Comparison of ENCODE assay signal across 8 cellular contexts in the genomic region with DNA sequence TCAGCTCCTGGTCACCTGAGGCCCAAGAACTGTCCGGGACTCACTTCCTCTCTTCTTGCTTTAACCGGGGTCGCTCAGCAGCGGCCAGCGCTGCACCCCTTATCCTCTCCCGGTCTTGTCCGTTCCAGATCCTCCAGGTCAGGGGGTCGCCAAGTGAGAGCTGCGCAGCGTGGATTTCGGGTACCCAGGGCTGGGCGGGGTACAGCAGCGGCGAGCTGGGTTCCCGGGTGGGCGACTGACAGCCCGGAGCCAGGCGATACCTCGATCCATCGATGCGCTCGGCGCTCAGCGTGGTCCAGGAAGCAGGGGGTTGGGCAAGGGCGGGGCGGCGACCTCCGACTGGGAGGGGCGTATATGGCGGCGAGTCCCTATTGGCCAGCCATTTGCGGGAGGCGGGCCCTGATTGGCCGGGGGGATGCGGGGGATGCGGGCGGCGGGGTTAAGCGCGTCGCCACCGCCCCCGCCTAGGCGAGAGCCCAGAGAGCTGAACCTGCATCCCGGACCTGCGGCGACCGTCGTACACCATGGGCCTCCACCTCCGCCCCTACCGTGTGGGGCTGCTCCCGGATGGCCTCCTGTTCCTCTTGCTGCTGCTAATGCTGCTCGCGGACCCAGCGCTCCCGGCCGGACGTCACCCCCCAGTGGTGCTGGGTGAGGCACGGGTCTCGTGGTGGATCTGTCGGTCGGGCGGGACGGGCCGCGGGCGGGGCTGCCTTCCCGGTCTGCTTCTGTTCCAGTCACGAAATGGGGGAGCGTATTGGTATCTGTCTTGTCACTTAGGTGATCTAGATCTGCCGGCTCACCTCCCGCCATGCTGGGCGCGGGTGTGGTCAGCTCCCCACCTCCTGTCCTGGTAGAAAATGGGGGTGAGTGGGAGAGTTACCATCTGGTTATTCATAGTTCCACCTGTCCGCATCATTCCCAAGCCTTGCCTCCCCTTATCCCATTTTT. TPM values are rescaled to one million over a fixed set of nuclear protein-coding genes. Genes with fewer than 3 reads are reported as not detected.
A peak's percentile ranks its signal among the peaks of the same experiment; 100 is the strongest.
DNase-seq lines count a peak whose midpoint lies in the region; ATAC-seq and TF ChIP-seq lines count a peak whose summit lies in the region.

Gene PLA2G15, plus strand, starts transcription at position 471 of the 951 bp plus-strand sequence. Its CDS starts 54 bp downstream, at position 525.

- TF ChIP-seq CTCF in Peyer's patch (IDR thresholded peaks at IDR 0.05) (peak in 1 of 6 experiments; percentile 7), fibroblast of lung (conservative IDR thresholded peaks at IDR 0.05 in 1 of 2, IDR thresholded peaks at IDR 0.05 in 1 of 2; ENCODE audit: low read depth in 1 of 2, low read length in 2 of 2) (no peak)

- no peaks in the 10 kb centered on the region for H3K9me3 Mint-ChIP-seq in activated T-helper 1 cell treated with anti-CD3 and anti-CD28 coated beads, Interleukin-12 subunit alpha, Interleukin-12 subunit beta, Interleukin-2, Interleukin-4 antibody, amounts not matched to agents 30 ng/mL and 10 ng/mL and 1 ng/mL, durations not matched to agents 14 hours and 24 hours and 36 hours
- no peaks in the 10 kb centered on the region for H3K9me3 Mint-ChIP-seq in naive thymus-derived CD8-positive, alpha-beta T cell
- H3K9me3 Mint-ChIP-seq in stimulated activated memory B cell treated with anti-CD40 and anti-IgM and Interleukin-4, amounts not matched to agents 10 μg/mL and 1 μg/mL and 100 μg/mL, for 72 hours = no peaks in the 10 kb centered on the region

- peaks cover 18% of the 10 kb centered on the region for H3K4me1 Mint-ChIP-seq in activated T-helper 1 cell treated with anti-CD3 and anti-CD28 coated beads, Interleukin-12 subunit alpha, Interleukin-12 subunit beta, Interleukin-2, Interleukin-4 antibody, amounts not matched to agents 30 ng/mL and 10 ng/mL and 1 ng/mL, durations not matched to agents 14 hours and 24 hours and 36 hours (ENCODE audit: low read depth)
- peaks cover 14 to 39% (median 30%) of the 10 kb centered on the region in 4 donors for H3K4me1 Mint-ChIP-seq in naive thymus-derived CD8-positive, alpha-beta T cell
- H3K4me1 Mint-ChIP-seq in stimulated activated memory B cell treated with anti-CD40 and anti-IgM and Interleukin-4, amounts not matched to agents 10 μg/mL and 1 μg/mL and 100 μg/mL, for 72 hours = peaks cover 44% of the 10 kb centered on the region

- H2AFZ ChIP-seq in fibroblast of lung (ENCODE audit: low read length) = peak within 1 kb of the TSS; percentile 98

- H3K9me3 ChIP-seq in HUES48 (ENCODE audit: control insufficient read depth, insufficient read depth, low read length) (no peaks in the 10 kb centered on the region), Peyer's patch (no peaks in the 10 kb centered on the region), fibroblast of lung (ENCODE audit: control insufficient read depth, insufficient read depth, low read depth, low read length) (no peaks in the 10 kb centered on the region)

- peak within 1 kb of the TSS; percentile 99 for H3K4me2 ChIP-seq in fibroblast of lung (ENCODE audit: extremely low read depth, insufficient read depth, low read length)

- intact Hi-C loops in activated T-helper 1 cell treated with anti-CD3 and anti-CD28 coated beads, Interleukin-12 subunit alpha, Interleukin-12 subunit beta, Interleukin-2, Interleukin-4 antibody, amounts not matched to agents 30 ng/mL and 10 ng/mL and 1 ng/mL, durations not matched to agents 14 hours and 24 hours and 36 hours (cut with micrococcal nuclease) = loop anchor here (1.0 kb wide), 6 partner anchors 8 to 203 kb away; partner anchors contain the start of genes NFATC3, SLC7A6, SLC7A6OS and SMPD3

- H3K4me3 ChIP-seq in HUES48 (ENCODE audit: low read depth, low read length) = peak within 1 kb of the TSS; percentile 92
- peak within 1 kb of the TSS; percentile 75 to 96 (median 89) for H3K4me3 ChIP-seq in Peyer's patch
- H3K4me3 ChIP-seq in fibroblast of lung (replicated peaks in 1 of 4; ENCODE audit: control extremely low read depth in 1 of 4, insufficient read depth in 1 of 4, low read depth in 3 of 4, low read length in 4 of 4) = peak within 1 kb of the TSS; percentile 78 to 99 (median 88)

- no peaks in the 10 kb centered on the region for H4K20me1 ChIP-seq in fibroblast of lung (ENCODE audit: control insufficient read depth, extremely low read depth, insufficient read depth, low read length)

- H3K79me2 ChIP-seq in fibroblast of lung (ENCODE audit: control insufficient read depth, insufficient read depth, low read length) = peaks cover 8% of the 10 kb centered on the region

- peaks cover 4% of the 10 kb centered on the region for H3K36me3 Mint-ChIP-seq in activated T-helper 1 cell treated with anti-CD3 and anti-CD28 coated beads, Interleukin-12 subunit alpha, Interleukin-12 subunit beta, Interleukin-2, Interleukin-4 antibody, amounts not matched to agents 30 ng/mL and 10 ng/mL and 1 ng/mL, durations not matched to agents 14 hours and 24 hours and 36 hours (ENCODE audit: low read depth)
- peaks cover 0 to 11% (median 0%) of the 10 kb centered on the region in 3 donors for H3K36me3 Mint-ChIP-seq in naive thymus-derived CD8-positive, alpha-beta T cell
- H3K36me3 Mint-ChIP-seq in stimulated activated memory B cell treated with anti-CD40 and anti-IgM and Interleukin-4, amounts not matched to agents 10 μg/mL and 1 μg/mL and 100 μg/mL, for 72 hours = no peaks in the 10 kb centered on the region

- DNase-seq in DMS114 treated with DMSO at 0.1 percent for 48 hours (lab: John Stamatoyannopoulos, UW; ENCODE audit: unreplicated experiment) (peak; percentile 81), Peyer's patch (peak; percentile 95 to 98 (median 97)), fibroblast of lung (ENCODE audit: low read depth in 2 of 2) (peak; percentile 93 to 97)
- peak; percentile 93 for DNase-seq in activated T-helper 1 cell treated with anti-CD3 and anti-CD28 coated beads, Interleukin-12 subunit alpha, Interleukin-12 subunit beta, Interleukin-2, Interleukin-4 antibody, amounts not matched to agents 30 ng/mL and 10 ng/mL and 1 ng/mL, durations not matched to agents 14 hours and 24 hours and 36 hours (ENCODE audit: low spot score)
- peak; percentile 93 to 98 (median 96) for DNase-seq in naive thymus-derived CD8-positive, alpha-beta T cell

- ATAC-seq in GM21423 (IDR thresholded peaks at IDR 0.05; ENCODE audit: unreplicated experiment) = peak; percentile 87
- peak; percentile 97 for ATAC-seq in naive thymus-derived CD8-positive, alpha-beta T cell
- peak; percentile 97 for ATAC-seq in stimulated activated memory B cell treated with anti-CD40 and anti-IgM and Interleukin-4, amounts not matched to agents 10 μg/mL and 1 μg/mL and 100 μg/mL, for 72 hours

- H3K27me3 Mint-ChIP-seq in activated T-helper 1 cell treated with anti-CD3 and anti-CD28 coated beads, Interleukin-12 subunit alpha, Interleukin-12 subunit beta, Interleukin-2, Interleukin-4 antibody, amounts not matched to agents 30 ng/mL and 10 ng/mL and 1 ng/mL, durations not matched to agents 14 hours and 24 hours and 36 hours (ENCODE audit: insufficient read depth) = peaks cover 5% of the 10 kb centered on the region
- H3K27me3 Mint-ChIP-seq in naive thymus-derived CD8-positive, alpha-beta T cell = no peaks in the 10 kb centered on the region
- H3K27me3 Mint-ChIP-seq in stimulated activated memory B cell treated with anti-CD40 and anti-IgM and Interleukin-4, amounts not matched to agents 10 μg/mL and 1 μg/mL and 100 μg/mL, for 72 hours = no peaks in the 10 kb centered on the region

- H3K36me3 ChIP-seq in HUES48 (ENCODE audit: control insufficient read depth, insufficient read depth, low read length) (0 out of 2 replicates have a peak, but pooled peaks cover 4% of the 10 kb centered on the region), Peyer's patch (peaks cover 0 to 5% (median 0%) of the 10 kb centered on the region in 3 donors), fibroblast of lung (ENCODE audit: control insufficient read depth, insufficient read depth, low read length) (no peaks in the 10 kb centered on the region)

- H3K27me3 ChIP-seq in HUES48 (ENCODE audit: control insufficient read depth, insufficient read depth, low read length) (peaks cover 12% of the 10 kb centered on the region), Peyer's patch (no peaks in the 10 kb centered on the region), fibroblast of lung (ENCODE audit: control insufficient read depth, insufficient read depth, low read length) (no peaks in the 10 kb centered on the region)

- H3K4me3 Mint-ChIP-seq in activated T-helper 1 cell treated with anti-CD3 and anti-CD28 coated beads, Interleukin-12 subunit alpha, Interleukin-12 subunit beta, Interleukin-2, Interleukin-4 antibody, amounts not matched to agents 30 ng/mL and 10 ng/mL and 1 ng/mL, durations not matched to agents 14 hours and 24 hours and 36 hours = peak within 1 kb of the TSS; percentile 99
- peak within 1 kb of the TSS; percentile 95 to 99 (median 98) for H3K4me3 Mint-ChIP-seq in naive thymus-derived CD8-positive, alpha-beta T cell
- H3K4me3 Mint-ChIP-seq in stimulated activated memory B cell treated with anti-CD40 and anti-IgM and Interleukin-4, amounts not matched to agents 10 μg/mL and 1 μg/mL and 100 μg/mL, for 72 hours = peak within 1 kb of the TSS; percentile 100

- H3K27ac Mint-ChIP-seq in activated T-helper 1 cell treated with anti-CD3 and anti-CD28 coated beads, Interleukin-12 subunit alpha, Interleukin-12 subunit beta, Interleukin-2, Interleukin-4 antibody, amounts not matched to agents 30 ng/mL and 10 ng/mL and 1 ng/mL, durations not matched to agents 14 hours and 24 hours and 36 hours = peak within 1 kb of the TSS; percentile 82
- H3K27ac Mint-ChIP-seq in naive thymus-derived CD8-positive, alpha-beta T cell = peak within 1 kb of the TSS; percentile 77 to 96 (median 92)
- peak within 1 kb of the TSS; percentile 85 for H3K27ac Mint-ChIP-seq in stimulated activated memory B cell treated with anti-CD40 and anti-IgM and Interleukin-4, amounts not matched to agents 10 μg/mL and 1 μg/mL and 100 μg/mL, for 72 hours

- POLR2A ChIA-PET in naive thymus-derived CD8-positive, alpha-beta T cell (lab: Charles Lee) = interaction anchor here (0.5 to 2.5 kb wide), 16 partner anchors 9 to 724 kb away, joined by 3 to 17 read pairs (median 4); partner anchors contain the start of genes ESRP2, NFATC3, PRMT7 and SLC7A6

- H3K4me1 ChIP-seq in HUES48 (ENCODE audit: control insufficient read depth, insufficient read depth, low read length) = peaks cover 4% of the 10 kb centered on the region; the same call in 1 of the 2 replicates
- H3K4me1 ChIP-seq in Peyer's patch = peaks cover 0 to 34% (median 4%) of the 10 kb centered on the region in 4 donors
- peaks cover 7% of the 10 kb centered on the region for H3K4me1 ChIP-seq in fibroblast of lung (ENCODE audit: control insufficient read depth, extremely low read depth, insufficient read depth, low read length)

- H3K27ac ChIP-seq in HUES48 (ENCODE audit: low read depth, low read length) = no peak within 1 kb of the TSS
- peak within 1 kb of the TSS; percentile 51 to 81 (median 56) for H3K27ac ChIP-seq in Peyer's patch
- H3K27ac ChIP-seq in fibroblast of lung (ENCODE audit: insufficient read depth, low read length) = peak within 1 kb of the TSS; percentile 61

- peak within 1 kb of the TSS; percentile 15; the same call in 1 of the 2 replicates for H3K9ac ChIP-seq in HUES48 (ENCODE audit: low read depth, low read length)
- peak within 1 kb of the TSS; percentile 78 for H3K9ac ChIP-seq in fibroblast of lung (ENCODE audit: insufficient read depth, low read length)

- peak in 1 of 2 donors; percentile 53 for TF ChIP-seq POLR2A in Peyer's patch (IDR thresholded peaks at IDR 0.05)

RNA-seq across cellular contexts. Expression of gene PLA2G15, which starts in this region (rescaled TPM):
- total RNA-seq in Peyer's patch = 10 to 100 TPM in 3 of 4 donors, 1 to 10 TPM in 1; 8.3 to 27.5 (median 17.6) TPM
- total RNA-seq in activated T-helper 1 cell treated with anti-CD3 and anti-CD28 coated beads, Interleukin-12 subunit alpha, Interleukin-12 subunit beta, Interleukin-2, Interleukin-4 antibody, amounts not matched to agents 30 ng/mL and 10 ng/mL and 1 ng/mL, durations not matched to agents 14 hours and 24 hours and 36 hours = 8.6 and 8.8 TPM in 2 replicates
- total RNA-seq in fibroblast of lung = 14.9 and 28.7 TPM in 2 replicates
- 19.6 and 22.2 TPM in 2 replicates for polyA plus RNA-seq in fibroblast of lung
- polyA plus RNA-seq in fibroblast of lung (2012) = 21.6 and 22.2 TPM in 2 replicates
- polyA minus RNA-seq in fibroblast of lung (ENCODE audit: low replicate concordance) = 42.2 and 49.7 TPM in 2 replicates
- 1 to 10 TPM; 6.3 to 8.0 TPM for total RNA-seq in naive thymus-derived CD8-positive, alpha-beta T cell
- 1 to 10 TPM; 2.4 to 9.6 (median 4.6) TPM for polyA plus RNA-seq in naive thymus-derived CD8-positive, alpha-beta T cell
